In the genomic region with DNA sequence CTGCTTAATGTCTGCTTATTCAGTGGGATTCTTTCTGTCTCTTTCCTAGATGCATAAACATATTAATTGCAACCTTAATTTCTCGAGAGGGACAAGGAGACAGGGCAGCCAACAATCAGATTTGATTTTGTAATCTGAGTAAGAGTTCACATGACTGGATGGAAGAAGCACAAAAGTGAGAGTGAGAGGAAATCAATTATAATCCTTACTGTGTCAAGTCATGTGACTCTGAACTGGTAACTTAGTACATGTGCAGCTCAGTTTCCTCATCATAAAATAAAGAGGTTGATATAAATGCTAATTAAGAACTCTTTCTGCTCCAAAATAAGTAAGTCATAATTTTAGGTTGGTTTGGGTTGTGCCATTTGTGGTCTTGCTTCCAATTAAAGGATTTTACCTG, we compare ENCODE assay signal across 30 cellular contexts.
"Had no signal": no experiment of that assay in that cellular context is flagged by ENCODE, and none has a peak within 500 bp of the region (broad histone marks: within the 10 kb centered on the region; RNA-seq: fewer than 3 reads in every experiment).

No MANE protein-coding gene starts in this region.

- H3K9me3 Mint-ChIP-seq: activated CD4-positive, alpha-beta T cell treated with anti-CD3 and anti-CD28 coated beads, Interleukin-2, amount 10 ng/mL, durations not matched to agents 24 days and 14 days; T-helper 1 cell treated with Interleukin-12 subunit alpha and Interleukin-12 subunit beta and Interleukin-4 antibody, amounts not matched to agents 30 μg/mL and 1 μg/mL, for 36 hours had no signal

- DNase-seq: activated CD4-positive, alpha-beta T cell treated with anti-CD3 and anti-CD28 coated beads, Interleukin-2, amount 10 ng/mL, durations not matched to agents 24 days and 14 days; activated CD4-positive, alpha-beta T cell treated with anti-CD3 and anti-CD28 coated beads, Interleukin-2, amount 50 U/mL, for 4 hours; activated CD8-positive, alpha-beta T cell treated with anti-CD3 and anti-CD28 coated beads for 36 hours; activated effector memory CD4-positive, alpha-beta T cell treated with anti-CD3 and anti-CD28 coated beads, Interleukin-2, amount 50 U/mL, for 16 hours; activated naive CD4-positive, alpha-beta T cell; activated naive CD4-positive, alpha-beta T cell treated with anti-CD3 and anti-CD28 coated beads, Interleukin-2, amount 50 U/mL, for 16 hours; activated naive CD8-positive, alpha-beta T cell treated with anti-CD3 and anti-CD28 coated beads for 36 hours; activated T-cell treated with anti-CD3 and anti-CD28 coated beads, Interleukin-2, amount 50 U/mL, for 1 hour; activated T-cell treated with anti-CD3 and anti-CD28 coated beads, Interleukin-2, amount 50 U/mL, for 72 hours; amniotic stem cell; aorta; NCI-H1092 treated with DMSO at 0.1 percent for 48 hours; NCI-H1417 treated with DMSO at 0.1 percent for 48 hours; NCI-H187 treated with DMSO at 0.1 percent for 48 hours; NCI-H2081 treated with DMSO at 0.1 percent for 48 hours; NCI-H2171 treated with DMSO at 0.1 percent for 48 hours; NCI-H2227 treated with DMSO at 0.1 percent for 48 hours; NCI-H446; NCI-H510A treated with DMSO at 0.1 percent for 48 hours; NCI-H526 treated with DMSO at 0.1 percent for 48 hours; NK-92 treated with Interleukin-12 subunit alpha and Interleukin-12 subunit beta, amount 100 ng/mL, for 24 hours; SHP77; SJCRH30; SK-N-SH had no signal

- H3K4me2 ChIP-seq: SK-N-SH had no signal

- H3K27me3 Mint-ChIP-seq: activated CD4-positive, alpha-beta T cell treated with anti-CD3 and anti-CD28 coated beads, Interleukin-2, amount 10 ng/mL, durations not matched to agents 24 days and 14 days; activated CD8-positive, alpha-beta T cell treated with anti-CD3 and anti-CD28 coated beads for 36 hours; activated naive CD8-positive, alpha-beta T cell treated with anti-CD3 and anti-CD28 coated beads for 36 hours; activated T-helper 17 cell treated with anti-CD3 and anti-CD28 coated beads, Interleukin-2, amount 50 U/mL, for 72 hours; central memory CD8-positive, alpha-beta T cell had no signal

- H3K4me3 Mint-ChIP-seq: activated CD4-positive, alpha-beta T cell treated with anti-CD3 and anti-CD28 coated beads, Interleukin-2, amount 10 ng/mL, durations not matched to agents 24 days and 14 days; activated CD8-positive, alpha-beta T cell treated with anti-CD3 and anti-CD28 coated beads for 36 hours; activated naive CD8-positive, alpha-beta T cell treated with anti-CD3 and anti-CD28 coated beads for 36 hours; activated T-cell treated with anti-CD3 and anti-CD28 coated beads, Interleukin-2, amount 50 U/mL, for 72 hours; activated T-helper 17 cell treated with anti-CD3 and anti-CD28 coated beads, Interleukin-2, amount 50 U/mL, for 72 hours; central memory CD8-positive, alpha-beta T cell; T-helper 1 cell treated with Interleukin-12 subunit alpha and Interleukin-12 subunit beta and Interleukin-4 antibody, amounts not matched to agents 30 μg/mL and 1 μg/mL, for 36 hours; T-helper 2 cell treated with Interferon-gamma antibody and Interleukin-4, amounts not matched to agents 5 μg/mL and 100 μg/mL, for 36 hours had no signal

- H3K9me2 ChIP-seq: SK-N-SH had no signal

- H3K4me1 ChIP-seq: SJCRH30 had no signal

- H3K27ac Mint-ChIP-seq: activated CD4-positive, alpha-beta T cell treated with anti-CD3 and anti-CD28 coated beads, Interleukin-2, amount 10 ng/mL, durations not matched to agents 24 days and 14 days; activated CD8-positive, alpha-beta T cell treated with anti-CD3 and anti-CD28 coated beads for 36 hours; activated naive CD8-positive, alpha-beta T cell treated with anti-CD3 and anti-CD28 coated beads for 36 hours; activated T-cell treated with anti-CD3 and anti-CD28 coated beads, Interleukin-2, amount 50 U/mL, for 72 hours; activated T-helper 17 cell treated with anti-CD3 and anti-CD28 coated beads, Interleukin-2, amount 50 U/mL, for 72 hours; T-helper 1 cell treated with Interleukin-12 subunit alpha and Interleukin-12 subunit beta and Interleukin-4 antibody, amounts not matched to agents 30 μg/mL and 1 μg/mL, for 36 hours; T-helper 2 cell treated with Interferon-gamma antibody and Interleukin-4, amounts not matched to agents 5 μg/mL and 100 μg/mL, for 36 hours had no signal

- H3K4me1 Mint-ChIP-seq: activated CD4-positive, alpha-beta T cell treated with anti-CD3 and anti-CD28 coated beads, Interleukin-2, amount 10 ng/mL, durations not matched to agents 24 days and 14 days; activated naive CD8-positive, alpha-beta T cell treated with anti-CD3 and anti-CD28 coated beads for 36 hours; activated T-helper 17 cell treated with anti-CD3 and anti-CD28 coated beads, Interleukin-2, amount 50 U/mL, for 72 hours; central memory CD8-positive, alpha-beta T cell had no signal

- ATAC-seq: activated CD8-positive, alpha-beta T cell treated with anti-CD3 and anti-CD28 coated beads for 36 hours; activated T-cell treated with anti-CD3 and anti-CD28 coated beads, Interleukin-2, amount 50 U/mL, for 72 hours; activated T-helper 17 cell treated with anti-CD3 and anti-CD28 coated beads, Interleukin-2, amount 50 U/mL, for 72 hours; Panc1 had no signal

- H3K27ac ChIP-seq: cardiac muscle cell, SJCRH30 had no signal

- H3K36me3 ChIP-seq: cardiac muscle cell, SJCRH30 had no signal

- H3K4me3 ChIP-seq: cardiac muscle cell, SJCRH30 had no signal

- H3K36me3 Mint-ChIP-seq: activated naive CD8-positive, alpha-beta T cell treated with anti-CD3 and anti-CD28 coated beads for 36 hours had no signal

- H3K27me3 ChIP-seq: cardiac muscle cell had no signal
